ENCODE assay signal across 10 cellular contexts in genomic region chr12:108568653-108569154, GRCh38. TPM values are rescaled to one million over a fixed set of nuclear protein-coding genes. Genes with fewer than 3 reads are reported as not detected.
A peak's percentile ranks its signal among the peaks of the same experiment; 100 is the strongest.
DNase-seq lines count a peak whose midpoint lies in the region; ATAC-seq and TF ChIP-seq lines count a peak whose summit lies in the region.
"Had no signal": no experiment of that assay in that cellular context is flagged by ENCODE, and none has a peak within 500 bp of the region (broad histone marks: within the 10 kb centered on the region; RNA-seq: fewer than 3 reads in every experiment).

No MANE protein-coding gene starts in this region.

- H3K27me3 ChIP-seq in gastroesophageal sphincter = no peaks in the 10 kb centered on the region
- H3K27me3 ChIP-seq: ascending aorta had no signal

- WGBS in gastroesophageal sphincter (ENCODE audit: low coverage in 1 of 2), 2 donors = 70 to 75% methylated on average over 7 to 9 of the region's 9 CpGs

- peak; percentile 82 for ATAC-seq in GM21529 (IDR thresholded peaks at IDR 0.05; ENCODE audit: unreplicated experiment)
- no peak for ATAC-seq in gastroesophageal sphincter

- peak; percentile 79 for DNase-seq in DMS79 (lab: John Stamatoyannopoulos, UW)
- DNase-seq in NCI-H1092 treated with DMSO at 0.1 percent for 48 hours (lab: John Stamatoyannopoulos, UW) = peak; percentile 43
- peak; percentile 71 to 76 for DNase-seq in activated T-cell treated with anti-CD3 and anti-CD28 coated beads, Interleukin-2, amount 50 U/mL, for 48 hours
- DNase-seq in amniotic stem cell (lab: John Stamatoyannopoulos, UW) = no peak
- no peak for DNase-seq in LoVo (ENCODE audit: low spot score)

- H3K4me3 ChIP-seq in skin epidermis (no peak overlapping the region), gastroesophageal sphincter (no peak overlapping the region)
- H3K4me3 ChIP-seq: ascending aorta had no signal

- TF ChIP-seq POLR2A in gastroesophageal sphincter (IDR thresholded peaks at IDR 0.05) = no peak

- TF ChIP-seq EP300 in gastroesophageal sphincter (IDR thresholded peaks at IDR 0.05) = no peak

- peak overlapping the region in 12 of 21 experiments; percentile 16 to 75 (median 46) for H3K27ac ChIP-seq in skin epidermis
- H3K27ac ChIP-seq in gastroesophageal sphincter = peak overlapping the region in 1 of 4 donors; percentile 52
- H3K27ac ChIP-seq: ascending aorta had no signal

- H3K4me1 ChIP-seq in gastroesophageal sphincter = peaks cover 0 to 55% (median 3%) of the 10 kb centered on the region in 3 donors

- H3K36me3 ChIP-seq in gastroesophageal sphincter = peaks cover 0 to 66% of the 10 kb centered on the region in 2 donors

- no peak for TF ChIP-seq CTCF in gastroesophageal sphincter (IDR thresholded peaks at IDR 0.05)

- no peaks in the 10 kb centered on the region for H3K9me3 ChIP-seq in gastroesophageal sphincter
- H3K9me3 ChIP-seq: ascending aorta had no signal

RNA-seq across cellular contexts. Expression of gene ISCU, which starts 6.3 kb away (rescaled TPM):
- 100 to 1,000 TPM; 220 to 299 (median 247) TPM for total RNA-seq in gastroesophageal sphincter

RNA-seq across cellular contexts. Expression of gene SART3, which starts 7.7 kb away (rescaled TPM):
- 10 to 100 TPM; 28.7 to 71.8 (median 53.2) TPM for total RNA-seq in gastroesophageal sphincter

RNA-seq across cellular contexts. Expression of gene TMEM119, which starts 29.2 kb away (rescaled TPM):
- total RNA-seq in gastroesophageal sphincter = 1 to 10 TPM; 2.3 to 5.9 (median 4.5) TPM
- total RNA-seq: renal cortical epithelial cell had no signal

RNA-seq across cellular contexts. Expression of gene FICD, which starts 53.6 kb away (rescaled TPM):
- total RNA-seq in gastroesophageal sphincter = 1 to 10 TPM; 3.3 to 8.8 (median 5.5) TPM

Comparison
In these comparisons a context has a peak if more than half of its experiments do, and no peak if none do; other contexts are left out.
1. DNase-seq: peak in DMS79 (single experiment), NCI-H1092 treated with DMSO at 0.1 percent for 48 hours (single experiment) and activated T-cell treated with anti-CD3 and anti-CD28 coated beads, Interleukin-2, amount 50 U/mL, for 48 hours (2 of 2); none in amniotic stem cell (single experiment) and LoVo (single experiment).